Comparison of ENCODE assay signal across 18 cellular contexts in genomic region chr16:86430814-86431213, GRCh38.
DNase-seq lines count a peak whose midpoint lies in the region; ATAC-seq and TF ChIP-seq lines count a peak whose summit lies in the region.
"Had no signal": no experiment of that assay in that cellular context is flagged by ENCODE, and none has a peak within 500 bp of the region (broad histone marks: within the 10 kb centered on the region; RNA-seq: fewer than 3 reads in every experiment).

No MANE protein-coding gene starts in this region.

- no peak for ATAC-seq in HG03457 (IDR thresholded peaks at IDR 0.05; ENCODE audit: unreplicated experiment)
- ATAC-seq: CD8-positive, alpha-beta T cell; GM12878; K562 had no signal

- H3K9me3 ChIP-seq in esophagus squamous epithelium (no peaks in the 10 kb centered on the region), mucosa of rectum (ENCODE audit: control insufficient read depth in 2 of 2, low read length in 2 of 2) (no peaks in the 10 kb centered on the region), stomach smooth muscle (ENCODE audit: control insufficient read depth in 2 of 2, low read length in 2 of 2) (no peaks in the 10 kb centered on the region)
- H3K9me3 ChIP-seq: BLaER1 treated with 17β-estradiol and CSF1 and Interleukin-3, amounts not matched to agents 10 nM and 100 nM had no signal

- no peak for TF ChIP-seq CTCF in esophagus squamous epithelium (IDR thresholded peaks at IDR 0.05)

- no peak overlapping the region for H3K9ac ChIP-seq in mucosa of rectum (ENCODE audit: low read depth in 1 of 2, low read length in 2 of 2)
- peak overlapping the region; percentile 36 to 62 for H3K9ac ChIP-seq in stomach smooth muscle (ENCODE audit: low read length in 2 of 2)
- H3K9ac ChIP-seq: BLaER1 treated with 17β-estradiol and CSF1 and Interleukin-3, amounts not matched to agents 10 nM and 100 nM had no signal

- peak; percentile 33 for DNase-seq in ELF-1 (ENCODE audit: low read depth, low spot score)
- DNase-seq in esophagus squamous epithelium (lab: John Stamatoyannopoulos, UW) = no peak
- no peak for DNase-seq in NOMO-1 treated with dmso at 0.1 percent for 144 hours (lab: John Stamatoyannopoulos, UW; ENCODE audit: unreplicated experiment)
- DNase-seq in NOMO-1 treated with DMSO at 0.1 percent for 48 hours (lab: John Stamatoyannopoulos, UW; ENCODE audit: unreplicated experiment) = no peak
- DNase-seq: Calu3; CD8-positive, alpha-beta T cell; GOT3; NCI-H1417 treated with DMSO at 0.1 percent for 48 hours; NCI-H1930; NCI-H226; NCI-H524 treated with DMSO at 0.1 percent for 48 hours; PC-9 had no signal

- H3K27ac ChIP-seq in esophagus squamous epithelium (peak overlapping the region in 3 of 4 donors; percentile 67 to 85 (median 80)), mucosa of rectum (ENCODE audit: low read depth in 2 of 2, low read length in 2 of 2) (peak overlapping the region; percentile 57 to 72), stomach smooth muscle (ENCODE audit: low read length) (peak overlapping the region; percentile 97)
- H3K27ac ChIP-seq: BLaER1 treated with 17β-estradiol and CSF1 and Interleukin-3, amounts not matched to agents 10 nM and 100 nM; PC-9 had no signal

- H3K36me3 ChIP-seq in esophagus squamous epithelium (no peaks in the 10 kb centered on the region), mucosa of rectum (ENCODE audit: control insufficient read depth in 2 of 2, insufficient read depth in 2 of 2, low read length in 2 of 2) (no peaks in the 10 kb centered on the region), stomach smooth muscle (ENCODE audit: control insufficient read depth in 2 of 2, insufficient read depth in 2 of 2, low read length in 2 of 2) (no peaks in the 10 kb centered on the region)
- H3K36me3 ChIP-seq: BLaER1 treated with 17β-estradiol and CSF1 and Interleukin-3, amounts not matched to agents 10 nM and 100 nM had no signal

- intact Hi-C loops in esophagus squamous epithelium (cut with DNase I) = no loop called here

- H3K4me3 ChIP-seq in esophagus squamous epithelium = no peak overlapping the region
- H3K4me3 ChIP-seq in mucosa of rectum (ENCODE audit: low read length in 2 of 2) = no peak overlapping the region
- no peak overlapping the region for H3K4me3 ChIP-seq in stomach smooth muscle (ENCODE audit: low read length in 2 of 2)
- H3K4me3 ChIP-seq: BLaER1 treated with 17β-estradiol and CSF1 and Interleukin-3, amounts not matched to agents 10 nM and 100 nM; GM12878; K562; PC-9 had no signal

- WGBS in esophagus squamous epithelium, 2 donors = 83 to 91% methylated on average over 3 of the region's 4 CpGs

- TF ChIP-seq POLR2A in esophagus squamous epithelium (IDR thresholded peaks at IDR 0.05) = no peak

- H3K27me3 ChIP-seq in esophagus squamous epithelium (peaks cover 0 to 35% (median 0%) of the 10 kb centered on the region in 4 donors), mucosa of rectum (ENCODE audit: control insufficient read depth in 2 of 2, insufficient read depth in 2 of 2, low read length in 2 of 2) (no peaks in the 10 kb centered on the region), stomach smooth muscle (ENCODE audit: control insufficient read depth in 1 of 2, insufficient read depth in 2 of 2, low read length in 2 of 2) (no peaks in the 10 kb centered on the region)
- H3K27me3 ChIP-seq: BLaER1 treated with 17β-estradiol and CSF1 and Interleukin-3, amounts not matched to agents 10 nM and 100 nM had no signal

- H3K4me1 ChIP-seq in esophagus squamous epithelium = peaks cover 0 to 39% (median 27%) of the 10 kb centered on the region in 3 donors
- H3K4me1 ChIP-seq in mucosa of rectum (ENCODE audit: control insufficient read depth in 2 of 2, insufficient read depth in 2 of 2, low read length in 2 of 2) = peaks cover 0 to 12% of the 10 kb centered on the region in 2 donors
- peaks cover 54% of the 10 kb centered on the region for H3K4me1 ChIP-seq in stomach smooth muscle (ENCODE audit: control insufficient read depth, insufficient read depth, low read length)
- H3K4me1 ChIP-seq: BLaER1 treated with 17β-estradiol and CSF1 and Interleukin-3, amounts not matched to agents 10 nM and 100 nM had no signal

Comparison
In these comparisons a context has a peak if more than half of its experiments do, and no peak if none do; other contexts are left out.
1. H3K9ac ChIP-seq: peak in stomach smooth muscle (2 of 2); none in mucosa of rectum (0 of 2).
2. Peak in every context shown above with its lines, with median percentiles within 50 percentile points of each other: H3K27ac ChIP-seq.